In the genomic region with DNA sequence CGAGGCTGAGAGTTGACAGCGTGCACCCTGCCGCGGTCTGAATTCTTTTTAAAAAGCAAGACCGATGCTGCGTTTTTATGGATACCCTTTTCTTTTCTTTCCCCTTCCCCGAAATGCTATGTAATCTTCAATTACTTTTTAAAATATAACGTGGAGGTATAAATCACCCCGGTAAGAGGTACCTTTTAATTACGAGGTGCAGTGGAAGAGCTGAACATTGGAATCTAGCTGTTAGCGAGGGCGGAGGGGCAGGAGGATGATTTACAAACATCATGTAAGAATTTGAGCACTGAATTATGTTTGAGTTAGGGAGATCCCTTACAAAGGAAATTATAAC, we compare ENCODE assay signal across 11 cellular contexts. TPM values are rescaled to one million over a fixed set of nuclear protein-coding genes. Genes with fewer than 3 reads are reported as not detected.
A peak's percentile ranks its signal among the peaks of the same experiment; 100 is the strongest.
DNase-seq lines count a peak whose midpoint lies in the region; ATAC-seq and TF ChIP-seq lines count a peak whose summit lies in the region.
"Had no signal": no experiment of that assay in that cellular context is flagged by ENCODE, and none has a peak within 500 bp of the region (broad histone marks: within the 10 kb centered on the region; RNA-seq: fewer than 3 reads in every experiment).

No MANE protein-coding gene starts in this region.

- peak overlapping the region in 1 of 4 donors; percentile 71 for H3K27ac ChIP-seq in gastroesophageal sphincter
- H3K27ac ChIP-seq: SJSA1 had no signal

- DNase-seq in GM12864 (ENCODE audit: low read depth) (no peak), NCI-H69 (lab: John Stamatoyannopoulos, UW) (peak; percentile 80), retinal pigment epithelial cell (ENCODE audit: low read depth) (no peak), KG1 (lab: John Stamatoyannopoulos, UW) (no peak), NCI-H2107 treated with DMSO at 0.1 percent for 48 hours (lab: John Stamatoyannopoulos, UW; ENCODE audit: unreplicated experiment) (no peak), NCI-H345 treated with DMSO at 0.1 percent for 48 hours (lab: John Stamatoyannopoulos, UW; ENCODE audit: unreplicated experiment) (no peak)
- DNase-seq: activated naive CD8-positive, alpha-beta T cell treated with anti-CD3 and anti-CD28 coated beads, Interleukin-2, amount 10 ng/mL, durations not matched to agents 7 days and 5 days; naive B cell had no signal

- no peak for TF ChIP-seq EP300 in gastroesophageal sphincter (IDR thresholded peaks at IDR 0.05)

- ATAC-seq in gastroesophageal sphincter: no peak
- ATAC-seq in HG02970 (IDR thresholded peaks at IDR 0.05; ENCODE audit: low FRiP score, unreplicated experiment): no peak

- H3K4me1 ChIP-seq in gastroesophageal sphincter: peaks cover 0 to 20% (median 0%) of the 10 kb centered on the region in 3 donors
- H3K4me1 ChIP-seq: SJSA1 had no signal

- TF ChIP-seq CTCF in GM12864 (IDR thresholded peaks at IDR 0.05; ENCODE audit: low read depth, low read length, missing control alignments): no peak
- TF ChIP-seq CTCF in gastroesophageal sphincter (IDR thresholded peaks at IDR 0.05): no peak
- no peak for TF ChIP-seq CTCF in retinal pigment epithelial cell (conservative IDR thresholded peaks at IDR 0.05; ENCODE audit: low read depth, low read length)

- H3K36me3 ChIP-seq in gastroesophageal sphincter: no peaks in the 10 kb centered on the region
- H3K36me3 ChIP-seq: SJSA1 had no signal

- TF ChIP-seq POLR2A in gastroesophageal sphincter (IDR thresholded peaks at IDR 0.05): no peak

- peaks cover 58% of the 10 kb centered on the region for H3K27me3 ChIP-seq in gastroesophageal sphincter

- 9 to 28% methylated on average over 5 to 12 of the region's 12 CpGs for WGBS in gastroesophageal sphincter (ENCODE audit: low coverage in 1 of 2), 2 donors

- H3K4me3 ChIP-seq in GM12864 (ENCODE audit: low read depth, low read length) (peak overlapping the region; percentile 99), gastroesophageal sphincter (peak overlapping the region; percentile 21 to 56), retinal pigment epithelial cell (ENCODE audit: low read length) (peak overlapping the region; percentile 72)
- H3K4me3 ChIP-seq: SJSA1 had no signal

- H3K9me3 ChIP-seq in gastroesophageal sphincter: peaks cover 0 to 9% (median 0%) of the 10 kb centered on the region in 3 donors
- H3K9me3 ChIP-seq: SJSA1 had no signal

RNA-seq across cellular contexts. Expression of gene EYA2, which starts 1.2 kb away (rescaled TPM):
- 1 to 10 TPM in 2 of 4 donors, under 1 TPM in 2; 0.47 to 4.1 (median 2.2) TPM for total RNA-seq in gastroesophageal sphincter
- total RNA-seq: activated naive CD8-positive, alpha-beta T cell treated with anti-CD3 and anti-CD28 coated beads, Interleukin-2, amount 10 ng/mL, durations not matched to agents 7 days and 5 days had no signal

Comparison
In these comparisons a context has a peak if more than half of its experiments do, and no peak if none do; other contexts are left out.
1. H3K4me3 ChIP-seq: peak in every context shown above with its lines; median percentile 99 in GM12864; 72 in retinal pigment epithelial cell; 38 in gastroesophageal sphincter.